ENCODE assay signal across 18 cellular contexts in the genomic region with DNA sequence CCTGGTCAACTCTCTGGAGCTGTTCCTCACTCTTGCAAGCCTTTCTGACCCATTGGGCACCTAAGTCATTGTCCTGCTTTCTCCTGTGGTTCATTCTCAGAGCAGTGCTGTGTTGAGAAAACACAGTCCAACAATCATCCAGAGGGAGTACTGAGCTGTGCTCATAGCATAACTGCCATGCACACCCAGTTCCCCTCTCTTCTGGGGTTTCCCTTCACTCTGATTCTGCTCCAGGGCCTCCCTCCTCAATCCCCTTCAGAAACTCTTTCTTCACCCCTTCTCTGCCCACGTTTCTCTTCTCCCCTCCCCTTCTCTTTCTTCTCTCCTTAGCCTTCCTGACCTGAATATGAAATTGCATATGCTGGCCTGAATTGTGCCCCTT.
"Had no signal": no experiment of that assay in that cellular context is flagged by ENCODE, and none has a peak within 500 bp of the region (broad histone marks: within the 10 kb centered on the region; RNA-seq: fewer than 3 reads in every experiment).

No MANE protein-coding gene starts in this region.

- H3K4me3 Mint-ChIP-seq: activated B cell treated with CpG ODN at 0.5 μM for 24 hours; effector memory CD8-positive, alpha-beta T cell had no signal

- H3K36me3 ChIP-seq: transverse colon had no signal

- DNase-seq: activated B cell treated with CpG ODN at 0.5 μM for 24 hours; activated CD4-positive, alpha-beta T cell treated with anti-CD3 and anti-CD28 coated beads for 48 hours; activated naive CD4-positive, alpha-beta T cell treated with Interleukin-2 at 50 U/mL for 16 hours; aorta; cerebellar nuclear complex; effector memory CD8-positive, alpha-beta T cell; foreskin melanocyte; head of caudate nucleus; midbrain; retina; stimulated activated CD4-positive, alpha-beta T cell treated with anti-CD3 and anti-CD28 coated beads, Interleukin-2, amount 100 ng/mL, for 48 hours; stimulated activated naive CD4-positive, alpha-beta T cell treated with Interleukin-2 at 50 U/mL for 16 hours; substantia nigra; transverse colon had no signal

- H3K9me3 ChIP-seq: transverse colon had no signal

- H3K4me1 Mint-ChIP-seq: activated B cell treated with CpG ODN at 0.5 μM for 24 hours had no signal

- H3K27me3 ChIP-seq: transverse colon had no signal

- ATAC-seq: effector memory CD8-positive, alpha-beta T cell had no signal

- H3K27ac ChIP-seq: epithelial cell of prostate, transverse colon had no signal

- H3K9me3 Mint-ChIP-seq: activated B cell treated with CpG ODN at 0.5 μM for 24 hours; effector memory CD8-positive, alpha-beta T cell had no signal

- H3K4me3 ChIP-seq: lung, transverse colon had no signal

- H3K27ac Mint-ChIP-seq: activated B cell treated with CpG ODN at 0.5 μM for 24 hours had no signal

- FAIRE-seq: islet of Langerhans, TTC549 had no signal

- H3K27me3 Mint-ChIP-seq: effector memory CD8-positive, alpha-beta T cell had no signal
